In genomic region chr7:143372070-143372469, GRCh38 we compare ENCODE assay signal across 8 cellular contexts. TPM values are rescaled to one million over a fixed set of nuclear protein-coding genes. Genes with fewer than 3 reads are reported as not detected.
DNase-seq lines count a peak whose midpoint lies in the region; ATAC-seq and TF ChIP-seq lines count a peak whose summit lies in the region.

No MANE protein-coding gene starts in this region.

- POLR2A ChIA-PET in PC-3 (lab: Charles Lee; ENCODE audit: unreplicated experiment), result interaction anchor here (0.6 kb wide), 2 partner anchors 38 to 71 kb away, joined by 5 to 8 read pairs; no protein-coding TSS in a partner anchor

- H3K27me3 ChIP-seq in PC-3 (ENCODE audit: low read length) (no peaks in the 10 kb centered on the region), adrenal gland (no peaks in the 10 kb centered on the region), ascending aorta (no peaks in the 10 kb centered on the region)

- TF ChIP-seq CTCF in PC-3 (conservative IDR thresholded peaks at IDR 0.05; ENCODE audit: low read depth, low read length), result peak; percentile 52
- no peak for TF ChIP-seq CTCF in adrenal gland (IDR thresholded peaks at IDR 0.05)
- no peak for TF ChIP-seq CTCF in ascending aorta (IDR thresholded peaks at IDR 0.05)

- no peaks in the 10 kb centered on the region for H3K36me3 ChIP-seq in PC-3 (ENCODE audit: low read depth, low read length)
- no peaks in the 10 kb centered on the region for H3K36me3 ChIP-seq in adrenal gland (replicated peaks in 1 of 2)
- no peaks in the 10 kb centered on the region for H3K36me3 ChIP-seq in ascending aorta

- no peaks in the 10 kb centered on the region for H3F3A ChIP-seq in PC-3 (ENCODE audit: low read length, unreplicated experiment)

- peak; percentile 19 for ATAC-seq in PC-3
- ATAC-seq in GM21367 (IDR thresholded peaks at IDR 0.05; ENCODE audit: unreplicated experiment), result no peak
- no peak for ATAC-seq in HG03045 (IDR thresholded peaks at IDR 0.05; ENCODE audit: unreplicated experiment)

- H3K27ac ChIP-seq in PC-3 (ENCODE audit: low read length) (peak overlapping the region; percentile 42), adrenal gland (no peak overlapping the region), ascending aorta (no peak overlapping the region)

- DNase-seq in EH (ENCODE audit: low read depth) (peak; percentile 49), PC-3 (peak; percentile 81), adrenal gland (peak; percentile 42 to 74 (median 51)), lung microvascular endothelial cell (ENCODE audit: low read depth in 2 of 2) (peak; percentile 35 to 64), epidermal melanocyte (ENCODE audit: insufficient read length, low spot score) (no peak), ascending aorta (ENCODE audit: low spot score in 2 of 2) (no peak)

- H3K4me3 ChIP-seq in PC-3 (ENCODE audit: low read length) (no peak overlapping the region), adrenal gland (no peak overlapping the region), ascending aorta (no peak overlapping the region)

- no peak overlapping the region for H2AFZ ChIP-seq in PC-3 (ENCODE audit: low read length)

- H3K4me1 ChIP-seq in PC-3 (ENCODE audit: insufficient read depth, low read length) (peaks cover 50% of the 10 kb centered on the region), adrenal gland (replicated peaks in 1 of 2) (no peaks in the 10 kb centered on the region), ascending aorta (no peaks in the 10 kb centered on the region)

- BruUV-seq in PC-3 (replicated peaks; lab: Mats Ljungman, UMichigan), result no TSS peak

- 53 to 62% (median 58%) methylated on average over 4 of the region's 4 CpGs for WGBS in adrenal gland, 4 donors

- H3K9ac ChIP-seq in PC-3 (ENCODE audit: low read length), result no peak overlapping the region

- TF ChIP-seq POLR2A in adrenal gland (IDR thresholded peaks at IDR 0.05), result no peak

- intact Hi-C loops in PC-3 (cut with micrococcal nuclease), result loop anchor here (2.0 kb wide), 1 partner anchor 131 kb away; no protein-coding TSS in a partner anchor
- intact Hi-C loops in adrenal gland (cut with DNase I), result no loop called here
- intact Hi-C loops in ascending aorta (cut with DNase I), result no loop called here

- no peaks in the 10 kb centered on the region for H3K9me3 ChIP-seq in PC-3 (ENCODE audit: low read length)
- H3K9me3 ChIP-seq in adrenal gland (replicated peaks in 1 of 3), result no peaks in the 10 kb centered on the region
- H3K9me3 ChIP-seq in ascending aorta, result no peaks in the 10 kb centered on the region

- no peak overlapping the region for H3K4me2 ChIP-seq in PC-3 (ENCODE audit: low read length)

- no peaks in the 10 kb centered on the region for H4K20me1 ChIP-seq in PC-3 (ENCODE audit: low read length)

- no peaks in the 10 kb centered on the region for H3K79me2 ChIP-seq in PC-3 (ENCODE audit: low read length)

- no peaks in the 10 kb centered on the region for H3K9me2 ChIP-seq in PC-3 (replicated peaks; ENCODE audit: low read length)

- CTCF ChIA-PET in PC-3 (lab: Charles Lee), result interaction anchor here (0.6 to 0.7 kb wide), 3 partner anchors 8 to 536 kb away, joined by 3 to 6 read pairs (median 4); no protein-coding TSS in a partner anchor

RNA-seq across cellular contexts. Expression of gene ZYX, which starts 9.1 kb away (rescaled TPM):
- total RNA-seq in PC-3 (2014; rRNA removed) (103 and 108 TPM in 2 replicates), adrenal gland (100 to 1,000 TPM in 2 of 8 donors, 10 to 100 TPM in 6; 55.9 to 112 (median 77.1) TPM), lung microvascular endothelial cell (12.0 and 13.9 TPM in 2 replicates), ascending aorta (320 TPM)
- 100 to 1,000 TPM in 2 of 3 donors, 10 to 100 TPM in 1; 34.8 to 152 (median 117) TPM for polyA plus RNA-seq in adrenal gland

RNA-seq across cellular contexts. Expression of gene FAM131B, which starts 9.6 kb away (rescaled TPM):
- total RNA-seq in PC-3 (2014; rRNA removed), result 6.9 and 7.7 TPM in 2 replicates
- total RNA-seq in adrenal gland, result 1 to 10 TPM in 1 of 8 donors, under 1 TPM in 7; 0.10 to 1.2 (median 0.45) TPM
- under 1 TPM; 0.20 to 0.40 (median 0.29) TPM for polyA plus RNA-seq in adrenal gland
- under 0.01 and 0.22 TPM in 2 replicates for total RNA-seq in lung microvascular endothelial cell
- 0.53 TPM for total RNA-seq in ascending aorta

RNA-seq across cellular contexts. Expression of gene EPHA1, which starts 36.6 kb away (rescaled TPM):
- total RNA-seq in PC-3 (2014; rRNA removed) (43.9 and 46.4 TPM in 2 replicates), adrenal gland (1 to 10 TPM in 1 of 8 donors, under 1 TPM in 5, not detected in 2; 0.14 to 1.3 (median 0.51) TPM), lung microvascular endothelial cell (0.20 TPM in 1 of 2 replicates, not detected in the other), ascending aorta (not detected)
- 1 to 10 TPM in 1 of 3 donors, under 1 TPM in 2; 0.07 to 1.2 (median 0.40) TPM for polyA plus RNA-seq in adrenal gland

RNA-seq across cellular contexts. Expression of gene CLCN1, which starts 56.2 kb away (rescaled TPM):
- 0.55 and 0.69 TPM in 2 replicates for total RNA-seq in PC-3 (2014; rRNA removed)
- under 1 TPM in 1 of 8 donors, not detected in 7; 0.18 TPM for total RNA-seq in adrenal gland
- under 1 TPM in 2 of 3 donors, not detected in 1; 0.07 to 0.32 TPM for polyA plus RNA-seq in adrenal gland
- not detected in 2 replicates for total RNA-seq in lung microvascular endothelial cell
- total RNA-seq in ascending aorta, result not detected

Comparison
In these comparisons a context has a peak if more than half of its experiments do, and no peak if none do; other contexts are left out.
1. DNase-seq: peak in EH (single experiment), PC-3 (single experiment), adrenal gland (7 of 7) and lung microvascular endothelial cell (2 of 2); none in epidermal melanocyte (single experiment) and ascending aorta (0 of 2).
2. RNA of gene EPHA1, which starts 36.6 kb away (total RNA-seq): 43.9 to 46.4 TPM in PC-3; 0.14 to 1.3 TPM in adrenal gland, 0.20 TPM in lung microvascular endothelial cell and not detected in ascending aorta (single experiment); every median in the first group is over 10 times any median in the second.